Comparison of ENCODE assay signal across 10 cellular contexts in genomic region chr22:37148742-37149665, GRCh38. TPM values are rescaled to one million over a fixed set of nuclear protein-coding genes. Genes with fewer than 3 reads are reported as not detected.
DNase-seq lines count a peak whose midpoint lies in the region; ATAC-seq and TF ChIP-seq lines count a peak whose summit lies in the region.
"Had no signal": no experiment of that assay in that cellular context is flagged by ENCODE, and none has a peak within 500 bp of the region (broad histone marks: within the 10 kb centered on the region; RNA-seq: fewer than 3 reads in every experiment).

No MANE protein-coding gene starts in this region.

- intact Hi-C loops in right cardiac atrium (cut with DNase I): no loop called here
- intact Hi-C loops in left cardiac atrium (cut with DNase I): no loop called here
- intact Hi-C loops in lower lobe of right lung (cut with DNase I): no loop called here

- H3K27ac ChIP-seq in right cardiac atrium (ENCODE audit: low read length) (no peak overlapping the region), lower lobe of right lung (peak overlapping the region; percentile 11)
- H3K27ac ChIP-seq: parathyroid adenoma had no signal

- H3K36me3 ChIP-seq in Loucy (ENCODE audit: insufficient read depth, low read length) (no peaks in the 10 kb centered on the region), lower lobe of right lung (no peaks in the 10 kb centered on the region)

- H3K9me3 ChIP-seq in right cardiac atrium (ENCODE audit: control insufficient read depth, low read length) (no peaks in the 10 kb centered on the region), Loucy (ENCODE audit: insufficient read depth, low read depth, low read length) (no peaks in the 10 kb centered on the region), lower lobe of right lung (no peaks in the 10 kb centered on the region)

- ATAC-seq in right cardiac atrium (peak; percentile 17 to 31), left cardiac atrium (no peak), lower lobe of right lung (peak in 1 of 2 donors; percentile 15), GM19351 (IDR thresholded peaks at IDR 0.05; ENCODE audit: unreplicated experiment) (no peak)

- peak overlapping the region; percentile 76 for H3K9ac ChIP-seq in Loucy (ENCODE audit: low read depth, low read length, poor library complexity, severe bottlenecking)
- H3K9ac ChIP-seq: parathyroid adenoma had no signal

- H3K27me3 ChIP-seq in right cardiac atrium (ENCODE audit: control insufficient read depth, insufficient read depth): no peaks in the 10 kb centered on the region
- no peaks in the 10 kb centered on the region for H3K27me3 ChIP-seq in Loucy (ENCODE audit: insufficient read depth, low read length, poor library complexity, severe bottlenecking)
- peaks cover 4% of the 10 kb centered on the region for H3K27me3 ChIP-seq in lower lobe of right lung (ENCODE audit: low read depth)

- H3K4me3 ChIP-seq in right cardiac atrium (ENCODE audit: low read length) (no peak overlapping the region), Loucy (ENCODE audit: low read length, poor library complexity, severe bottlenecking) (peak overlapping the region; percentile 75), lower lobe of right lung (peak overlapping the region; percentile 34)

- TF ChIP-seq CTCF in Loucy (conservative IDR thresholded peaks at IDR 0.05; ENCODE audit: low read length) (no peak), lower lobe of right lung (IDR thresholded peaks at IDR 0.05) (no peak)

- no peaks in the 10 kb centered on the region for H4K20me1 ChIP-seq in Loucy (ENCODE audit: insufficient read depth, low read length, poor library complexity, severe bottlenecking)

- H3K9me2 ChIP-seq in Loucy (replicated peaks; ENCODE audit: low read depth, low read length): no peaks in the 10 kb centered on the region

- no peak overlapping the region for H2AFZ ChIP-seq in Loucy (ENCODE audit: low read length)
- H2AFZ ChIP-seq: parathyroid adenoma had no signal

- WGBS in right cardiac atrium: 85% methylated on average over 17 of the region's 17 CpGs

- no peaks in the 10 kb centered on the region for H3K4me1 ChIP-seq in right cardiac atrium (ENCODE audit: control insufficient read depth, insufficient read depth, low read length)
- H3K4me1 ChIP-seq in Loucy (ENCODE audit: insufficient read depth, low read length, poor library complexity, severe bottlenecking): peaks cover 31% of the 10 kb centered on the region
- H3K4me1 ChIP-seq in lower lobe of right lung: no peaks in the 10 kb centered on the region
- H3K4me1 ChIP-seq: parathyroid adenoma had no signal

- peak in 2 of 3 donors; percentile 15 to 38 for DNase-seq in right cardiac atrium
- DNase-seq in left cardiac atrium: no peak
- no peak for DNase-seq in lower lobe of right lung
- DNase-seq in NCI-H2171 (lab: John Stamatoyannopoulos, UW): no peak
- no peak for DNase-seq in OCI-M1 (lab: John Stamatoyannopoulos, UW)
- DNase-seq in DMS114 treated with DMSO at 0.1 percent for 48 hours (lab: John Stamatoyannopoulos, UW; ENCODE audit: unreplicated experiment): no peak

- peak overlapping the region; percentile 96 for H3K4me2 ChIP-seq in Loucy (ENCODE audit: low read depth, low read length, poor library complexity, severe bottlenecking)

- H3K79me2 ChIP-seq in Loucy (ENCODE audit: insufficient read depth, low read length): peaks cover 12% of the 10 kb centered on the region; the same call in 1 of the 2 replicates
- H3K79me2 ChIP-seq: parathyroid adenoma had no signal

- no peaks in the 10 kb centered on the region for H3F3A ChIP-seq in Loucy (ENCODE audit: low read depth)

RNA-seq across cellular contexts. Expression of gene IL2RB, which starts 0.7 kb away (rescaled TPM):
- total RNA-seq in right cardiac atrium (under 1 TPM; 0.63 to 0.97 (median 0.72) TPM), left cardiac atrium (1 to 10 TPM in 1 of 2 donors, under 1 TPM in 1; 0.34 to 2.0 TPM), lower lobe of right lung (10.2 TPM)
- 0.32 TPM for polyA plus RNA-seq in right cardiac atrium
- total RNA-seq: dermis microvascular lymphatic vessel endothelial cell had no signal

RNA-seq across cellular contexts. Expression of gene C1QTNF6, which starts 39.0 kb away (rescaled TPM):
- 1 to 10 TPM; 2.8 to 3.3 (median 2.8) TPM for total RNA-seq in right cardiac atrium
- 2.0 TPM for polyA plus RNA-seq in right cardiac atrium
- total RNA-seq in left cardiac atrium: 1 to 10 TPM; 1.8 to 2.9 TPM
- total RNA-seq in lower lobe of right lung: 5.3 TPM

RNA-seq across cellular contexts. Expression of gene TMPRSS6, which starts 39.5 kb away (rescaled TPM):
- total RNA-seq in right cardiac atrium (not detected), left cardiac atrium (not detected), lower lobe of right lung (0.53 TPM)
- not detected for polyA plus RNA-seq in right cardiac atrium
- total RNA-seq: dermis microvascular lymphatic vessel endothelial cell had no signal

Comparison
In these comparisons a context has a peak if more than half of its experiments do, and no peak if none do; other contexts are left out.
1. ATAC-seq: peak in right cardiac atrium (2 of 2); none in left cardiac atrium (0 of 2) and GM19351 (single experiment).
2. DNase-seq: peak in right cardiac atrium (2 of 3); none in left cardiac atrium (single experiment), lower lobe of right lung (single experiment), NCI-H2171 (single experiment), OCI-M1 (single experiment) and DMS114 treated with DMSO at 0.1 percent for 48 hours (single experiment).